Comparison of ENCODE assay signal across 25 cellular contexts in genomic region chr1:83029916-83030315, GRCh38.
A peak's percentile ranks its signal among the peaks of the same experiment; 100 is the strongest.
DNase-seq lines count a peak whose midpoint lies in the region; ATAC-seq and TF ChIP-seq lines count a peak whose summit lies in the region.
"Had no signal": no experiment of that assay in that cellular context is flagged by ENCODE, and none has a peak within 500 bp of the region (broad histone marks: within the 10 kb centered on the region; RNA-seq: fewer than 3 reads in every experiment).

No MANE protein-coding gene starts in this region.

- no peak overlapping the region for H3K4me3 ChIP-seq in epithelial cell of proximal tubule (ENCODE audit: low read depth, low read length)
- H3K4me3 ChIP-seq: dorsolateral prefrontal cortex, gastroesophageal sphincter, smooth muscle cell had no signal

- peak; percentile 25 for DNase-seq in AG08395 (ENCODE audit: low spot score)
- DNase-seq in M059J (ENCODE audit: low read depth): peak; percentile 74
- DNase-seq in epithelial cell of proximal tubule (ENCODE audit: low read depth): peak; percentile 35
- peak; percentile 51 for DNase-seq in iris pigment epithelial cell (ENCODE audit: low read depth)
- no peak for DNase-seq in pons (ENCODE audit: low spot score)
- no peak for DNase-seq in GF-D8 (lab: John Stamatoyannopoulos, UW)
- DNase-seq: activated CD4-positive, alpha-beta T cell treated with anti-CD3 and anti-CD28 coated beads for 1 hour; activated CD8-positive, alpha-beta T cell treated with anti-CD3 and anti-CD28 coated beads for 36 hours; aorta; BE2C; DMS153; dorsolateral prefrontal cortex; HCEC 1CT; KG1; NCI-H1436; NCI-H446; NCI-H82; retina; trophoblast cell had no signal

- ATAC-seq in GM21529 (IDR thresholded peaks at IDR 0.05; ENCODE audit: unreplicated experiment) (no peak), GM19395 (IDR thresholded peaks at IDR 0.05; ENCODE audit: unreplicated experiment) (no peak)
- ATAC-seq: activated CD8-positive, alpha-beta T cell treated with anti-CD3 and anti-CD28 coated beads for 36 hours; activated naive CD4-positive, alpha-beta T cell treated with anti-CD3 and anti-CD28 coated beads, Interleukin-2, amount 50 U/mL, for 72 hours; gastroesophageal sphincter; natural killer cell treated with Interleukin-12 subunit alpha and Interleukin-12 subunit beta and Interleukin-15 and Interleukin-18, amount 100 ng/mL, for 72 hours had no signal

- no peak for TF ChIP-seq CTCF in epithelial cell of proximal tubule (conservative IDR thresholded peaks at IDR 0.05; ENCODE audit: low read depth, low read length)

Comparison
In these comparisons a context has a peak if more than half of its experiments do, and no peak if none do; other contexts are left out.
1. DNase-seq: peak in AG08395 (single experiment), M059J (single experiment), epithelial cell of proximal tubule (single experiment) and iris pigment epithelial cell (single experiment); none in pons (single experiment) and GF-D8 (single experiment).